ENCODE assay signal across 7 cellular contexts in genomic region chr2:169572821-169573159, GRCh38. TPM values are rescaled to one million over a fixed set of nuclear protein-coding genes. Genes with fewer than 3 reads are reported as not detected.
A peak's percentile ranks its signal among the peaks of the same experiment; 100 is the strongest.
DNase-seq lines count a peak whose midpoint lies in the region; ATAC-seq and TF ChIP-seq lines count a peak whose summit lies in the region.

No MANE protein-coding gene starts in this region.

- H3K4me1 ChIP-seq in aorta (ENCODE audit: control insufficient read depth in 1 of 2, insufficient read depth in 2 of 2, low read length in 2 of 2): peaks cover 0 to 4% of the 10 kb centered on the region in 2 donors

- DNase-seq in HFF-Myc (ENCODE audit: extremely low read depth, low read depth) (no peak), NCI-H2227 (lab: John Stamatoyannopoulos, UW; ENCODE audit: unreplicated experiment) (no peak), aorta (no peak)
- DNase-seq in activated CD8-positive, alpha-beta T cell treated with anti-CD3 and anti-CD28 coated beads, Interleukin-2, amount 10 ng/mL, durations not matched to agents 7 days and 5 days: no peak

- ATAC-seq in activated CD8-positive, alpha-beta T cell treated with anti-CD3 and anti-CD28 coated beads, Interleukin-2, amount 10 ng/mL, durations not matched to agents 7 days and 5 days: no peak
- ATAC-seq in stimulated activated memory B cell treated with anti-CD40 and anti-IgM and Interleukin-4, amounts not matched to agents 10 μg/mL and 1 μg/mL and 100 μg/mL, for 72 hours: no peak
- ATAC-seq in GM21576 (IDR thresholded peaks at IDR 0.05; ENCODE audit: unreplicated experiment) (no peak), aorta (ENCODE audit: low FRiP score) (no peak)

- intact Hi-C loops in aorta (cut with DNase I): no loop called here

- no peaks in the 10 kb centered on the region for H3K36me3 ChIP-seq in aorta (ENCODE audit: control insufficient read depth in 1 of 2, insufficient read depth in 2 of 2, low read length in 1 of 2)

- POLR2A ChIA-PET in activated CD8-positive, alpha-beta T cell treated with anti-CD3 and anti-CD28 coated beads, Interleukin-2, amount 10 ng/mL, durations not matched to agents 7 days and 5 days (lab: Charles Lee): interaction anchor here (1.1 to 3.8 kb wide), 2 partner anchors 12 to 20 kb away, joined by 3 to 28 read pairs; partner anchors contain the start of gene PPIG

- peaks cover 16% of the 10 kb centered on the region for H3K36me3 Mint-ChIP-seq in activated CD8-positive, alpha-beta T cell treated with anti-CD3 and anti-CD28 coated beads, Interleukin-2, amount 10 ng/mL, durations not matched to agents 7 days and 5 days (ENCODE audit: low read depth)
- H3K36me3 Mint-ChIP-seq in stimulated activated memory B cell treated with anti-CD40 and anti-IgM and Interleukin-4, amounts not matched to agents 10 μg/mL and 1 μg/mL and 100 μg/mL, for 72 hours: peaks cover 20% of the 10 kb centered on the region

- H3K4me1 Mint-ChIP-seq in activated CD8-positive, alpha-beta T cell treated with anti-CD3 and anti-CD28 coated beads, Interleukin-2, amount 10 ng/mL, durations not matched to agents 7 days and 5 days (ENCODE audit: low read depth): peaks cover 24% of the 10 kb centered on the region
- H3K4me1 Mint-ChIP-seq in stimulated activated memory B cell treated with anti-CD40 and anti-IgM and Interleukin-4, amounts not matched to agents 10 μg/mL and 1 μg/mL and 100 μg/mL, for 72 hours: peaks cover 22% of the 10 kb centered on the region

- TF ChIP-seq CTCF in HFF-Myc (IDR thresholded peaks at IDR 0.05; ENCODE audit: low read depth, low read length, missing control alignments): no peak

- peak overlapping the region; percentile 99 for H3K4me3 Mint-ChIP-seq in activated CD8-positive, alpha-beta T cell treated with anti-CD3 and anti-CD28 coated beads, Interleukin-2, amount 10 ng/mL, durations not matched to agents 7 days and 5 days
- H3K4me3 Mint-ChIP-seq in stimulated activated memory B cell treated with anti-CD40 and anti-IgM and Interleukin-4, amounts not matched to agents 10 μg/mL and 1 μg/mL and 100 μg/mL, for 72 hours: peak overlapping the region; percentile 94

- CTCF ChIA-PET in activated CD8-positive, alpha-beta T cell treated with anti-CD3 and anti-CD28 coated beads, Interleukin-2, amount 10 ng/mL, durations not matched to agents 7 days and 5 days (lab: Charles Lee): interaction anchor here (1.1 to 1.8 kb wide), 6 partner anchors 9 to 221 kb away, joined by 3 to 4 read pairs (median 4); partner anchors contain the start of gene BBS5

- peaks cover 2% of the 10 kb centered on the region for H3K9me3 ChIP-seq in iPS-18c (ENCODE audit: control insufficient read depth, insufficient read depth, low read length)
- H3K9me3 ChIP-seq in aorta (ENCODE audit: control insufficient read depth, low read length): no peaks in the 10 kb centered on the region

- peak overlapping the region; percentile 88 for H3K27ac Mint-ChIP-seq in activated CD8-positive, alpha-beta T cell treated with anti-CD3 and anti-CD28 coated beads, Interleukin-2, amount 10 ng/mL, durations not matched to agents 7 days and 5 days
- peak overlapping the region; percentile 90 for H3K27ac Mint-ChIP-seq in stimulated activated memory B cell treated with anti-CD40 and anti-IgM and Interleukin-4, amounts not matched to agents 10 μg/mL and 1 μg/mL and 100 μg/mL, for 72 hours

- H3K27me3 Mint-ChIP-seq in activated CD8-positive, alpha-beta T cell treated with anti-CD3 and anti-CD28 coated beads, Interleukin-2, amount 10 ng/mL, durations not matched to agents 7 days and 5 days (ENCODE audit: low read depth): peaks cover 3% of the 10 kb centered on the region
- no peaks in the 10 kb centered on the region for H3K27me3 Mint-ChIP-seq in stimulated activated memory B cell treated with anti-CD40 and anti-IgM and Interleukin-4, amounts not matched to agents 10 μg/mL and 1 μg/mL and 100 μg/mL, for 72 hours

- no peaks in the 10 kb centered on the region for H3K27me3 ChIP-seq in aorta (ENCODE audit: control insufficient read depth in 1 of 2, insufficient read depth in 2 of 2, low read length in 1 of 2)

- H3K4me3 ChIP-seq in HFF-Myc (replicated peaks; ENCODE audit: low read depth, low read length): peak overlapping the region; percentile 80
- H3K4me3 ChIP-seq in iPS-18c (ENCODE audit: insufficient read depth, low read depth, low read length): peak overlapping the region; percentile 87
- H3K4me3 ChIP-seq in aorta (ENCODE audit: low read length in 2 of 2): peak overlapping the region in 1 of 2 donors; percentile 81

- WGBS in aorta, 2 donors: 29 to 31% methylated on average over 2 of the region's 2 CpGs

- H3K27ac ChIP-seq in aorta (ENCODE audit: low read depth in 1 of 2, low read length in 2 of 2): no peak overlapping the region

- H3K9me3 Mint-ChIP-seq in activated CD8-positive, alpha-beta T cell treated with anti-CD3 and anti-CD28 coated beads, Interleukin-2, amount 10 ng/mL, durations not matched to agents 7 days and 5 days (ENCODE audit: insufficient read depth): no peaks in the 10 kb centered on the region
- no peaks in the 10 kb centered on the region for H3K9me3 Mint-ChIP-seq in stimulated activated memory B cell treated with anti-CD40 and anti-IgM and Interleukin-4, amounts not matched to agents 10 μg/mL and 1 μg/mL and 100 μg/mL, for 72 hours

RNA-seq across cellular contexts. Expression of gene FASTKD1, which starts 0.9 kb away (rescaled TPM):
- 10 to 100 TPM; 42.1 to 52.0 TPM for total RNA-seq in activated CD8-positive, alpha-beta T cell treated with anti-CD3 and anti-CD28 coated beads, Interleukin-2, amount 10 ng/mL, durations not matched to agents 7 days and 5 days
- total RNA-seq in aorta: 10 to 100 TPM; 12.3 to 24.2 TPM
- polyA plus RNA-seq in aorta: 10 to 100 TPM in 1 of 2 donors, 1 to 10 TPM in 1; 7.0 to 17.6 TPM

RNA-seq across cellular contexts. Expression of gene PPIG, which starts 11.4 kb away (rescaled TPM):
- 10 to 100 TPM; 56.6 to 62.0 TPM for total RNA-seq in activated CD8-positive, alpha-beta T cell treated with anti-CD3 and anti-CD28 coated beads, Interleukin-2, amount 10 ng/mL, durations not matched to agents 7 days and 5 days
- 10 to 100 TPM; 52.5 to 55.0 TPM for total RNA-seq in aorta
- 10 to 100 TPM; 36.2 to 42.2 TPM for polyA plus RNA-seq in aorta
